8 cellular contexts compared by ENCODE assay signal in genomic region chr10:88934900-88935672, GRCh38. TPM values are rescaled to one million over a fixed set of nuclear protein-coding genes. Genes with fewer than 3 reads are reported as not detected.
DNase-seq lines count a peak whose midpoint lies in the region; ATAC-seq, FAIRE-seq and TF ChIP-seq lines count a peak whose summit lies in the region.

No MANE protein-coding gene starts in this region.

- H3K36me3 ChIP-seq in mucosa of descending colon (ENCODE audit: low read depth): no peaks in the 10 kb centered on the region

- H3K9me3 ChIP-seq in mucosa of descending colon: no peaks in the 10 kb centered on the region

- no peak overlapping the region for H3K4me3 ChIP-seq in mucosa of descending colon

- ATAC-seq in mucosa of descending colon (peak; percentile 87), HG02938 (IDR thresholded peaks at IDR 0.05; ENCODE audit: unreplicated experiment) (no peak)

- TF ChIP-seq CTCF in GM12874 (IDR thresholded peaks at IDR 0.05; ENCODE audit: insufficient read depth, low read depth, low read length): peak; percentile 79
- peak; percentile 76 for TF ChIP-seq CTCF in mucosa of descending colon (IDR thresholded peaks at IDR 0.05)

- FAIRE-seq in endometrium (lab: Jason Lieb, UNC): peak; percentile 71

- peaks cover 21% of the 10 kb centered on the region for H3K4me1 ChIP-seq in mucosa of descending colon (ENCODE audit: low read depth)

- DNase-seq in HS-5 (ENCODE audit: low read depth) (peak; percentile 54), NOMO-1 treated with DMSO at 0.1 percent for 48 hours (lab: John Stamatoyannopoulos, UW; ENCODE audit: unreplicated experiment) (peak; percentile 65), mucosa of descending colon (peak; percentile 56 to 78 (median 62))
- peak; percentile 48 for DNase-seq in activated CD8-positive, alpha-beta memory T cell treated with anti-CD3 and anti-CD28 coated beads, Interleukin-2, amount 50 U/mL, for 1 hour (ENCODE audit: extremely low read depth)
- peak; percentile 42 to 58 for DNase-seq in stimulated activated CD8-positive, alpha-beta memory T cell treated with anti-CD3 and anti-CD28 coated beads, Interleukin-2, amount 100 ng/mL, for 48 hours (ENCODE audit: low read depth in 2 of 2)

- intact Hi-C loops in mucosa of descending colon (cut with DNase I, micrococcal nuclease): loop anchor here (2.0 to 5.0 kb wide), 4 partner anchors 40 to 282 kb away; no protein-coding TSS in a partner anchor

RNA-seq across cellular contexts. Expression of gene ACTA2, which starts 17.5 kb away (rescaled TPM):
- 100 to 1,000 TPM in 2 of 3 donors, 10 to 100 TPM in 1; 80.6 to 920 (median 253) TPM for total RNA-seq in mucosa of descending colon

RNA-seq across cellular contexts. Expression of gene STAMBPL1, which starts 55.0 kb away (rescaled TPM):
- total RNA-seq in mucosa of descending colon: 10 to 100 TPM; 19.2 to 44.2 (median 20.0) TPM

RNA-seq across cellular contexts. Expression of gene FAS, which starts 55.5 kb away (rescaled TPM):
- total RNA-seq in mucosa of descending colon: 10 to 100 TPM; 31.8 to 51.0 (median 50.8) TPM
